Comparison of ENCODE assay signal across 16 cellular contexts in genomic region chr6:87645080-87645479, GRCh38. TPM values are rescaled to one million over a fixed set of nuclear protein-coding genes. Genes with fewer than 3 reads are reported as not detected.
A peak's percentile ranks its signal among the peaks of the same experiment; 100 is the strongest.
DNase-seq lines count a peak whose midpoint lies in the region; ATAC-seq and TF ChIP-seq lines count a peak whose summit lies in the region.
"Had no signal": no experiment of that assay in that cellular context is flagged by ENCODE, and none has a peak within 500 bp of the region (broad histone marks: within the 10 kb centered on the region; RNA-seq: fewer than 3 reads in every experiment).

No MANE protein-coding gene starts in this region.

- DNase-seq in CD4-positive, alpha-beta memory T cell, result peak in 3 of 5 donors; percentile 10 to 34 (median 25)
- DNase-seq in OCI-LY7 (ENCODE audit: low spot score) (no peak), immature natural killer cell (peak; percentile 11 to 28 (median 16)), thyroid gland (no peak), putamen (ENCODE audit: low spot score) (no peak), left colon (no peak)
- DNase-seq: GDM1, heart left ventricle, KG1, NCI-H2081, NCI-H82, right lobe of liver, Right ventricle myocardium superior had no signal

- H3K27me3 ChIP-seq in CD4-positive, alpha-beta memory T cell (ENCODE audit: insufficient read depth, low read length), result no peaks in the 10 kb centered on the region
- H3K27me3 ChIP-seq in thyroid gland, result no peaks in the 10 kb centered on the region
- H3K27me3 ChIP-seq: heart left ventricle, neural progenitor cell, right lobe of liver had no signal

- H3K79me2 ChIP-seq in OCI-LY7 (ENCODE audit: insufficient read depth, low read depth, low read length), result no peaks in the 10 kb centered on the region

- peaks cover 11% of the 10 kb centered on the region for H3K4me1 ChIP-seq in CD4-positive, alpha-beta memory T cell (ENCODE audit: insufficient read depth, low read length)
- H3K4me1 ChIP-seq in OCI-LY7 (ENCODE audit: insufficient read depth, low read length, poor library complexity, severe bottlenecking), result peaks cover 6% of the 10 kb centered on the region
- no peaks in the 10 kb centered on the region for H3K4me1 ChIP-seq in thyroid gland
- H3K4me1 ChIP-seq: neural progenitor cell, right lobe of liver had no signal

- POLR2A ChIA-PET in CD4-positive, alpha-beta memory T cell (lab: Charles Lee; ENCODE audit: partially characterized antibody), result interaction anchor here (0.6 to 1.2 kb wide), 3 partner anchors 11 to 66 kb away, joined by 3 to 5 read pairs (median 3); partner anchors contain the start of gene AKIRIN2
- POLR2A ChIA-PET in OCI-LY7 (lab: Charles Lee), result interaction anchor here (0.7 kb wide), 3 partner anchors 57 to 364 kb away, joined by 3 to 5 read pairs (median 3); partner anchors contain the start of gene AKIRIN2

- H3K4me3 ChIP-seq in CD4-positive, alpha-beta memory T cell (ENCODE audit: low read length in 2 of 2), result peak overlapping the region in 1 of 2 donors; percentile 7
- H3K4me3 ChIP-seq in OCI-LY7 (ENCODE audit: low read depth, low read length, poor library complexity, severe bottlenecking) (no peak overlapping the region), thyroid gland (replicated peaks in 1 of 3) (no peak overlapping the region)
- H3K4me3 ChIP-seq: neural progenitor cell, right lobe of liver had no signal

- no peaks in the 10 kb centered on the region for H3K9me3 Mint-ChIP-seq in CD4-positive, alpha-beta memory T cell
- H3K9me3 Mint-ChIP-seq in immature natural killer cell, result no peaks in the 10 kb centered on the region
- H3K9me3 Mint-ChIP-seq: neural progenitor cell had no signal

- no peaks in the 10 kb centered on the region for H3K9me2 ChIP-seq in OCI-LY7 (ENCODE audit: insufficient read depth, low read length)

- H3K27ac ChIP-seq in CD4-positive, alpha-beta memory T cell (ENCODE audit: low read depth, low read length), result peak overlapping the region; percentile 47
- H3K27ac ChIP-seq in OCI-LY7 (ENCODE audit: low read depth, low read length, poor library complexity, severe bottlenecking) (no peak overlapping the region), thyroid gland (no peak overlapping the region)
- H3K27ac ChIP-seq: heart left ventricle, right lobe of liver had no signal

- intact Hi-C loops in CD4-positive, alpha-beta memory T cell (cut with micrococcal nuclease), result no loop called here
- intact Hi-C loops in OCI-LY7 (cut with micrococcal nuclease; ENCODE audit: unreplicated experiment) (no loop called here), thyroid gland (cut with DNase I) (no loop called here), left colon (cut with DNase I, micrococcal nuclease) (no loop called here)

- peak overlapping the region; percentile 55 to 97 (median 88) for H3K27ac Mint-ChIP-seq in CD4-positive, alpha-beta memory T cell
- H3K27ac Mint-ChIP-seq in immature natural killer cell, result peak overlapping the region; percentile 70 to 93 (median 82)
- H3K27ac Mint-ChIP-seq: neural progenitor cell had no signal

- peaks cover 17 to 19% of the 10 kb centered on the region in 2 donors for H3K36me3 Mint-ChIP-seq in CD4-positive, alpha-beta memory T cell
- H3K36me3 Mint-ChIP-seq in immature natural killer cell, result peaks cover 0 to 7% (median 4%) of the 10 kb centered on the region in 3 donors

- no peaks in the 10 kb centered on the region for H3K36me3 ChIP-seq in CD4-positive, alpha-beta memory T cell (ENCODE audit: insufficient read depth, low read length)
- H3K36me3 ChIP-seq in OCI-LY7 (ENCODE audit: insufficient read depth, low read length) (peaks cover 23% of the 10 kb centered on the region; the same call in 1 of the 2 replicates), thyroid gland (no peaks in the 10 kb centered on the region)
- H3K36me3 ChIP-seq: neural progenitor cell, right lobe of liver had no signal

- H4K20me1 ChIP-seq in OCI-LY7 (ENCODE audit: insufficient read depth, low read length), result no peaks in the 10 kb centered on the region

- H3K4me2 ChIP-seq in OCI-LY7 (ENCODE audit: low read length), result peak overlapping the region; percentile 38; the same call in 1 of the 2 replicates
- H3K4me2 ChIP-seq: neural progenitor cell had no signal

- 66 to 81% methylated on average over 1 of the region's 1 CpG for WGBS in thyroid gland, 2 donors

- CTCF ChIA-PET in CD4-positive, alpha-beta memory T cell (lab: Charles Lee; ENCODE audit: partially characterized antibody), result interaction anchor here (1.1 kb wide), 1 partner anchor 187 kb away, joined by 3 read pairs; no protein-coding TSS in a partner anchor
- CTCF ChIA-PET in OCI-LY7 (lab: Charles Lee; ENCODE audit: unreplicated experiment), result interaction anchor here (0.5 kb wide), 1 partner anchor 109 kb away, joined by 3 read pairs; no protein-coding TSS in a partner anchor

- H3K4me3 Mint-ChIP-seq in CD4-positive, alpha-beta memory T cell, result peak overlapping the region; percentile 80 to 96 (median 87)
- H3K4me3 Mint-ChIP-seq in immature natural killer cell, result peak overlapping the region; percentile 80 to 89 (median 86)
- H3K4me3 Mint-ChIP-seq: neural progenitor cell had no signal

- ATAC-seq in GM18909 (IDR thresholded peaks at IDR 0.05; ENCODE audit: poor library complexity, unreplicated experiment) (peak; percentile 59), GM18867 (IDR thresholded peaks at IDR 0.05; ENCODE audit: unreplicated experiment) (no peak), left colon (no peak)
- ATAC-seq: heart left ventricle had no signal

- H3K4me1 Mint-ChIP-seq in CD4-positive, alpha-beta memory T cell, result peaks cover 11 to 25% (median 18%) of the 10 kb centered on the region in 4 donors
- H3K4me1 Mint-ChIP-seq in immature natural killer cell, result peaks cover 9 to 15% of the 10 kb centered on the region in 2 donors
- H3K4me1 Mint-ChIP-seq: neural progenitor cell had no signal

- no TSS peak for BruUV-seq in OCI-LY7 (replicated peaks; lab: Mats Ljungman, UMichigan)

- no peaks in the 10 kb centered on the region for H3K9me3 ChIP-seq in CD4-positive, alpha-beta memory T cell (ENCODE audit: control insufficient read depth in 1 of 2, low read length in 2 of 2)
- H3K9me3 ChIP-seq in OCI-LY7 (ENCODE audit: low read length) (no peaks in the 10 kb centered on the region), thyroid gland (no peaks in the 10 kb centered on the region)
- H3K9me3 ChIP-seq: heart left ventricle, right lobe of liver had no signal

- TF ChIP-seq POLR2A in thyroid gland (IDR thresholded peaks at IDR 0.05), result no peak

- no peak overlapping the region for H2AFZ ChIP-seq in OCI-LY7 (ENCODE audit: low read length)
- H2AFZ ChIP-seq: neural progenitor cell had no signal

- no peaks in the 10 kb centered on the region for H3K27me3 Mint-ChIP-seq in CD4-positive, alpha-beta memory T cell
- H3K27me3 Mint-ChIP-seq in immature natural killer cell (ENCODE audit: low read depth in 3 of 3), result peaks cover 0 to 1% (median 0%) of the 10 kb centered on the region in 3 donors

- TF ChIP-seq CTCF in OCI-LY7 (conservative IDR thresholded peaks at IDR 0.05; ENCODE audit: low read length), result no peak
- no peak for TF ChIP-seq CTCF in thyroid gland (IDR thresholded peaks at IDR 0.05)

RNA-seq across cellular contexts. Expression of gene ORC3, which starts 55.1 kb away (rescaled TPM):
- total RNA-seq in CD4-positive, alpha-beta memory T cell, result 10 to 100 TPM; 30.4 to 30.7 TPM
- polyA plus RNA-seq in CD4-positive, alpha-beta memory T cell, result 10 to 100 TPM; 37.6 to 41.9 TPM
- total RNA-seq in OCI-LY7 (2014; rRNA removed; shearing (Covaris generic)), result 21.6 and 34.8 TPM in 2 replicates
- total RNA-seq in OCI-LY7 (2022) (45.0 and 50.6 TPM in 2 replicates), thyroid gland (10 to 100 TPM; 18.3 to 33.6 (median 23.7) TPM), left colon (10 to 100 TPM; 11.3 to 11.9 TPM)
- 10 to 100 TPM; 20.3 to 26.7 (median 24.0) TPM for polyA plus RNA-seq in immature natural killer cell

RNA-seq across cellular contexts. Expression of gene RARS2, which starts 55.3 kb away (rescaled TPM):
- 10 to 100 TPM; 38.8 to 39.3 TPM for total RNA-seq in CD4-positive, alpha-beta memory T cell
- polyA plus RNA-seq in CD4-positive, alpha-beta memory T cell, result 10 to 100 TPM; 34.7 to 38.4 TPM
- 21.4 and 30.5 TPM in 2 replicates for total RNA-seq in OCI-LY7 (2014; rRNA removed; shearing (Covaris generic))
- total RNA-seq in OCI-LY7 (2022) (34.0 and 36.0 TPM in 2 replicates), thyroid gland (10 to 100 TPM; 28.4 to 38.7 (median 30.4) TPM), left colon (10 to 100 TPM; 28.8 to 32.0 TPM)
- 10 to 100 TPM; 16.5 to 24.7 (median 22.1) TPM for polyA plus RNA-seq in immature natural killer cell

RNA-seq across cellular contexts. Expression of gene AKIRIN2, which starts 57.0 kb away (rescaled TPM):
- total RNA-seq in CD4-positive, alpha-beta memory T cell, result 10 to 100 TPM; 68.6 to 69.8 TPM
- polyA plus RNA-seq in CD4-positive, alpha-beta memory T cell, result 10 to 100 TPM; 49.3 to 51.7 TPM
- 70.3 and 70.4 TPM in 2 replicates for total RNA-seq in OCI-LY7 (2014; rRNA removed; shearing (Covaris generic))
- total RNA-seq in OCI-LY7 (2022), result 127 and 129 TPM in 2 replicates
- 10 to 100 TPM; 35.6 to 53.8 (median 42.0) TPM for polyA plus RNA-seq in immature natural killer cell
- 10 to 100 TPM; 20.1 to 24.0 (median 21.9) TPM for total RNA-seq in thyroid gland
- total RNA-seq in left colon, result 10 to 100 TPM; 30.4 to 40.9 TPM

Comparison
In these comparisons a context has a peak if more than half of its experiments do, and no peak if none do; other contexts are left out.
1. DNase-seq: peak in CD4-positive, alpha-beta memory T cell (3 of 5) and immature natural killer cell (3 of 3); none in OCI-LY7 (single experiment), thyroid gland (0 of 2), putamen (single experiment) and left colon (0 of 2).